In genomic region chr2:224613543-224614317, GRCh38 we compare ENCODE assay signal across 13 cellular contexts. TPM values are rescaled to one million over a fixed set of nuclear protein-coding genes. Genes with fewer than 3 reads are reported as not detected.
DNase-seq lines count a peak whose midpoint lies in the region; ATAC-seq, FAIRE-seq and TF ChIP-seq lines count a peak whose summit lies in the region.
"Had no signal": no experiment of that assay in that cellular context is flagged by ENCODE, and none has a peak within 500 bp of the region (broad histone marks: within the 10 kb centered on the region; RNA-seq: fewer than 3 reads in every experiment).

No MANE protein-coding gene starts in this region.

- H3K9me3 Mint-ChIP-seq in nephron = peaks cover 4% of the 10 kb centered on the region
- H3K9me3 Mint-ChIP-seq in activated CD4-positive, alpha-beta T cell treated with anti-CD3 and anti-CD28 coated beads, Interleukin-2, amount 10 ng/mL, durations not matched to agents 24 days and 14 days = no peaks in the 10 kb centered on the region
- H3K9me3 Mint-ChIP-seq: CD8-positive, alpha-beta T cell; IgD-negative memory B cell had no signal

- TF ChIP-seq RAD21 in A549 (conservative IDR thresholded peaks at IDR 0.05 in 1 of 2, IDR thresholded peaks at IDR 0.05 in 1 of 2) = no peak

- H3K4me3 ChIP-seq in A549 (no peak overlapping the region), WERI-Rb-1 (ENCODE audit: low read depth, low read length) (no peak overlapping the region)
- H3K4me3 ChIP-seq: GM23248 had no signal

- ATAC-seq in A549 (no peak), GM21528 (IDR thresholded peaks at IDR 0.05; ENCODE audit: low FRiP score, unreplicated experiment) (no peak)
- no peak for ATAC-seq in stimulated activated naive CD8-positive, alpha-beta T cell treated with anti-CD3 and anti-CD28 coated beads, Interleukin-15, Interleukin-2, amounts not matched to agents 100 U/mL and 50 U/mL, for 24 hours
- ATAC-seq: CD8-positive, alpha-beta T cell; HCT116 had no signal

- H3K27me3 ChIP-seq in WERI-Rb-1 (ENCODE audit: insufficient read depth, low read depth, severe bottlenecking) = no peaks in the 10 kb centered on the region

- FAIRE-seq in A549 (lab: Jason Lieb, UNC) (no peak), D721Med (lab: Jason Lieb, UNC) (peak; percentile 77)
- FAIRE-seq: H54 had no signal

- H3K27ac Mint-ChIP-seq in nephron = peak overlapping the region in 2 of 3 experiments; percentile 14 to 66
- H3K27ac Mint-ChIP-seq in activated CD4-positive, alpha-beta T cell treated with anti-CD3 and anti-CD28 coated beads, Interleukin-2, amount 10 ng/mL, durations not matched to agents 24 days and 14 days = no peak overlapping the region
- H3K27ac Mint-ChIP-seq: CD8-positive, alpha-beta T cell; IgD-negative memory B cell had no signal

- CTCF ChIA-PET in A549 (lab: Yijun Ruan, JAX) = no interaction called here

- intact Hi-C loops in activated CD4-positive, alpha-beta T cell treated with anti-CD3 and anti-CD28 coated beads, Interleukin-2, amount 10 ng/mL, durations not matched to agents 24 days and 14 days (cut with micrococcal nuclease) = no loop called here

- H3K9me3 ChIP-seq in A549 (no peaks in the 10 kb centered on the region), WERI-Rb-1 (ENCODE audit: severe bottlenecking) (no peaks in the 10 kb centered on the region)

- H3K27me3 Mint-ChIP-seq in nephron (ENCODE audit: low read depth) = no peaks in the 10 kb centered on the region
- peaks cover 2% of the 10 kb centered on the region for H3K27me3 Mint-ChIP-seq in activated CD4-positive, alpha-beta T cell treated with anti-CD3 and anti-CD28 coated beads, Interleukin-2, amount 10 ng/mL, durations not matched to agents 24 days and 14 days
- H3K27me3 Mint-ChIP-seq: IgD-negative memory B cell had no signal

- TF ChIP-seq POLR2A in A549 (IDR thresholded peaks at IDR 0.05; ENCODE audit: low read length) = no peak

- no peaks in the 10 kb centered on the region for H3K36me3 Mint-ChIP-seq in nephron (ENCODE audit: low read depth)
- H3K36me3 Mint-ChIP-seq in activated CD4-positive, alpha-beta T cell treated with anti-CD3 and anti-CD28 coated beads, Interleukin-2, amount 10 ng/mL, durations not matched to agents 24 days and 14 days (ENCODE audit: low read depth) = no peaks in the 10 kb centered on the region
- H3K36me3 Mint-ChIP-seq: CD14-positive monocyte; CD8-positive, alpha-beta T cell had no signal

- WGBS in A549 (ENCODE audit: missing lambda C conversion rate) = 76% methylated on average over 4 of the region's 4 CpGs

- no peak for DNase-seq in A549 (ENCODE audit: low read depth in 1 of 2, low spot score in 1 of 2)
- DNase-seq in D721Med (ENCODE audit: insufficient read length, low spot score) = no peak
- DNase-seq in WERI-Rb-1 = no peak
- no peak for DNase-seq in stimulated activated naive CD8-positive, alpha-beta T cell treated with anti-CD3 and anti-CD28 coated beads, Interleukin-15, Interleukin-2, amounts not matched to agents 100 U/mL and 50 U/mL, for 24 hours
- no peak for DNase-seq in activated CD4-positive, alpha-beta T cell treated with anti-CD3 and anti-CD28 coated beads, Interleukin-2, amount 10 ng/mL, durations not matched to agents 24 days and 14 days
- DNase-seq: CD8-positive, alpha-beta T cell; GM23248 had no signal

- no peak overlapping the region for H3K4me3 Mint-ChIP-seq in nephron
- no peak overlapping the region for H3K4me3 Mint-ChIP-seq in activated CD4-positive, alpha-beta T cell treated with anti-CD3 and anti-CD28 coated beads, Interleukin-2, amount 10 ng/mL, durations not matched to agents 24 days and 14 days
- H3K4me3 Mint-ChIP-seq: CD14-positive monocyte; CD8-positive, alpha-beta T cell; IgD-negative memory B cell had no signal

- no peak overlapping the region for H3K4me2 ChIP-seq in A549

- no peak for TF ChIP-seq EP300 in A549 (IDR thresholded peaks at IDR 0.05)

- no peak overlapping the region for H3K27ac ChIP-seq in A549
- H3K27ac ChIP-seq in WERI-Rb-1 = peak overlapping the region; percentile 4; the same call in 1 of the 2 replicates
- H3K27ac ChIP-seq: GM23248 had no signal

- TF ChIP-seq CTCF in A549 (IDR thresholded peaks at IDR 0.05) = no peak
- TF ChIP-seq CTCF in D721Med (IDR thresholded peaks at IDR 0.05; ENCODE audit: insufficient read depth, missing control alignments) = no peak
- no peak for TF ChIP-seq CTCF in WERI-Rb-1 (IDR thresholded peaks at IDR 0.05; ENCODE audit: low read depth, low read length)
- no peak for TF ChIP-seq CTCF in nephron (IDR thresholded peaks at IDR 0.05; ENCODE audit: unreplicated experiment in 3 of 3)

- no peaks in the 10 kb centered on the region for H3K4me1 ChIP-seq in A549

- no peaks in the 10 kb centered on the region for H3K36me3 ChIP-seq in WERI-Rb-1

- no peaks in the 10 kb centered on the region for H3K4me1 Mint-ChIP-seq in nephron
- H3K4me1 Mint-ChIP-seq in activated CD4-positive, alpha-beta T cell treated with anti-CD3 and anti-CD28 coated beads, Interleukin-2, amount 10 ng/mL, durations not matched to agents 24 days and 14 days = no peaks in the 10 kb centered on the region
- H3K4me1 Mint-ChIP-seq: CD14-positive monocyte had no signal

- POLR2A ChIA-PET in A549 (lab: Yijun Ruan, JAX) = no interaction called here

TF ChIP-seq in A549, 52 proteins besides CTCF, POLR2A, EP300 and RAD21:
- TF ChIP-seq MAFK (IDR thresholded peaks at IDR 0.05; ENCODE audit: partially characterized antibody) = peak; percentile 75
- TF ChIP-seq JUN (IDR thresholded peaks at IDR 0.05) = no peak
TF ChIP-seq in A549: peak in this region for 1.

RNA-seq across cellular contexts. Expression of gene CUL3, which starts 28.6 kb away (rescaled TPM):
- polyA plus RNA-seq in A549 (2011; rRNA removed) (73.9 and 79.3 TPM in 2 replicates), A549 (2017; fragmentation: RNase III; extraction: RNeasy Plus Mini Kit Qiagen cat#74134 plus additional on column Dnase treatment) (68.9 to 78.9 TPM (median 70.5 TPM) in 3 replicates)
- 21.5 and 23.9 TPM in 2 replicates for polyA plus RNA-seq in A549 (2012; cell fraction: cytosol; rRNA removed)
- 14.5 and 22.0 TPM in 2 replicates for polyA plus RNA-seq in A549 (2012; cell fraction: nucleus; rRNA removed)
- polyA minus RNA-seq in A549 (2011; rRNA and poly(A)+ RNA removed) = 67.6 and 70.0 TPM in 2 replicates
- 92.6 and 97.3 TPM in 2 replicates for total RNA-seq in activated CD4-positive, alpha-beta T cell treated with anti-CD3 and anti-CD28 coated beads, Interleukin-2, amount 10 ng/mL, durations not matched to agents 24 days and 14 days
